ENCODE assay signal across 1 cellular context in genomic region chr20:3672864-3673550, GRCh38.
TF ChIP-seq lines count a peak whose summit lies in the region.

No MANE protein-coding gene starts in this region.

TF ChIP-seq in HepG2, 621 proteins besides CTCF, POLR2A, EP300 and RAD21:
- TF ChIP-seq SNAPC4 (CRISPR knock-in tag; IDR thresholded peaks at IDR 0.05) (0 out of 2 replicates have a peak, but pooled peaks have one; percentile 44), ZNF629 (CRISPR knock-in tag; conservative IDR thresholded peaks at IDR 0.05) (peak; percentile 72), CREBL2 (CRISPR knock-in tag; IDR thresholded peaks at IDR 0.05; ENCODE audit: borderline replicate concordance) (no peak), MTF2 (CRISPR knock-in tag; IDR thresholded peaks at IDR 0.05; ENCODE audit: borderline replicate concordance) (0 out of 2 replicates have a peak, but pooled peaks have one; percentile 5), PHF5A (CRISPR knock-in tag; IDR thresholded peaks at IDR 0.05; ENCODE audit: low read depth, unreplicated experiment) (no peak), NFATC3 (CRISPR knock-in tag; IDR thresholded peaks at IDR 0.05) (no peak), ZNF768 (CRISPR knock-in tag; IDR thresholded peaks at IDR 0.05) (peak; percentile 88), ZBTB20 (CRISPR knock-in tag; IDR thresholded peaks at IDR 0.05; ENCODE audit: borderline replicate concordance, low read depth) (no peak), ZNF883 (CRISPR knock-in tag; IDR thresholded peaks at IDR 0.05; ENCODE audit: not compliant biosample characterization) (no peak), ZNF761 (CRISPR knock-in tag; conservative IDR thresholded peaks at IDR 0.05) (no peak), GLI4 (CRISPR knock-in tag; IDR thresholded peaks at IDR 0.05; ENCODE audit: borderline replicate concordance) (0 out of 2 replicates have a peak, but pooled peaks have one; percentile 25), ATF2 (CRISPR knock-in tag; IDR thresholded peaks at IDR 0.05) (no peak), ZNF747 (CRISPR knock-in tag; IDR thresholded peaks at IDR 0.05; ENCODE audit: borderline replicate concordance) (no peak), BRD4 (CRISPR knock-in tag; IDR thresholded peaks at IDR 0.05) (no peak), HDAC1 (CRISPR knock-in tag; IDR thresholded peaks at IDR 0.05) (no peak), ZBTB39 (CRISPR knock-in tag; IDR thresholded peaks at IDR 0.05) (no peak), ZNF414 (CRISPR knock-in tag; IDR thresholded peaks at IDR 0.05) (no peak), ZBED4 (CRISPR knock-in tag; IDR thresholded peaks at IDR 0.05; ENCODE audit: borderline replicate concordance) (no peak)
